In the genomic region with DNA sequence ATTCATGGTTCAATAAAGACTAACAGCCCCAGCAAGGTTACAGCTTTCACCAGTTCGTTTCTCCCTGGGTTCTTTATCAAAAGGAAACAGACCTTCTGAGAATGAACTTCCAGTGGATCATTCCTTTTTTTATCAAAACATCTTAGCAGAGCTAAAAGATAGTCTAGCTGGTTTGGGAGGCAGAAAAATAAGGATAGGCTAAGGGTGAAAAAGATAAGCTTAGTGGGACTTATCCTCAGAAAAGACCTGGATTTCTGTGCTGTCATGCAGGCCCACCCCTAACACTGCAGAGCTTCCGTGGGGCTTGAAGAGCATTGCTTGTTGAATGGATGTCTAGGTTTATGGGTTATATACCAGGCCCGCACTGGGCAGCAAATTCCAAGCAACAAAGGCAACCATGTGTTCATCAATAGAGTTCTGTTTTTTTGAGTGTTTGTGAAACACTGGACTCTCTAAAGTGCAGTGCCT, we compare ENCODE assay signal across 34 cellular contexts. TPM values are rescaled to one million over a fixed set of nuclear protein-coding genes. Genes with fewer than 3 reads are reported as not detected.
DNase-seq lines count a peak whose midpoint lies in the region; ATAC-seq, FAIRE-seq and TF ChIP-seq lines count a peak whose summit lies in the region.
"Had no signal": no experiment of that assay in that cellular context is flagged by ENCODE, and none has a peak within 500 bp of the region (broad histone marks: within the 10 kb centered on the region; RNA-seq: fewer than 3 reads in every experiment).

No MANE protein-coding gene starts in this region.

- ATAC-seq in GM21619 (IDR thresholded peaks at IDR 0.05; ENCODE audit: unreplicated experiment): peak; percentile 4
- peak; percentile 15 for ATAC-seq in HG03342 (IDR thresholded peaks at IDR 0.05; ENCODE audit: unreplicated experiment)
- ATAC-seq in K562: peak; percentile 75
- ATAC-seq in GM21526 (IDR thresholded peaks at IDR 0.05; ENCODE audit: low FRiP score, unreplicated experiment): no peak
- no peak for ATAC-seq in GM18858 (IDR thresholded peaks at IDR 0.05; ENCODE audit: unreplicated experiment)
- ATAC-seq: activated CD4-positive, CD25-positive, alpha-beta regulatory T cell treated with anti-CD3 and anti-CD28 coated beads, Interleukin-2, amount 50 U/mL, for 24 hours; HCT116; lower lobe of right lung; natural killer cell treated with Interleukin-12 subunit alpha and Interleukin-12 subunit beta and Interleukin-15 and Interleukin-18, amount 100 ng/mL, for 72 hours; Panc1; upper lobe of right lung had no signal

- peak overlapping the region; percentile 51 for H3K4me2 ChIP-seq in K562 (ENCODE audit: insufficient read depth, low read length)

- H3K4me3 ChIP-seq in K562 (no peak overlapping the region), Peyer's patch (no peak overlapping the region)
- H3K4me3 ChIP-seq: colonic mucosa, lower lobe of right lung, upper lobe of right lung had no signal

- POLR2A ChIA-PET in K562 (lab: Yijun Ruan, JAX): interaction anchor here (0.6 to 1.3 kb wide), 9 partner anchors 9 to 1098 kb away, joined by 3 to 4 read pairs (median 3); no protein-coding TSS in a partner anchor

- peak overlapping the region in 1 of 2 experiments; percentile 44; a peak in 2 of 4 replicates for H3K9ac ChIP-seq in K562 (ENCODE audit: insufficient read depth in 1 of 2, low read depth in 2 of 2, low read length in 2 of 2)

- no peaks in the 10 kb centered on the region for H3K9me1 ChIP-seq in K562 (ENCODE audit: control insufficient read depth, insufficient read depth, low read length)

- DNase-seq in K562 (ENCODE audit: extremely low read depth in 1 of 4, low spot score in 3 of 4) (peak; percentile 67 to 80 (median 72)), Peyer's patch (no peak), kidney tubule cell (ENCODE audit: low spot score) (no peak)
- DNase-seq: activated CD4-positive, alpha-beta memory T cell treated with anti-CD3 and anti-CD28 coated beads, Interleukin-2, amount 10 ng/mL, durations not matched to agents 7 days and 5 days; activated CD8-positive, alpha-beta memory T cell treated with anti-CD3 and anti-CD28 coated beads, Interleukin-2, amount 50 U/mL, for 48 hours; activated naive CD4-positive, alpha-beta T cell treated with anti-CD3 and anti-CD28 coated beads, Interleukin-2, amount 10 ng/mL, durations not matched to agents 7 days and 5 days; anterior cingulate cortex; CD4-positive, CD25-positive, alpha-beta regulatory T cell; colonic mucosa; effector CD8-positive, alpha-beta T cell; erythroblast; head of caudate nucleus; kidney glomerular epithelial cell; lower lobe of right lung; NCI-H1092 treated with DMSO at 0.1 percent for 48 hours; NCI-H187; NCI-H2171 treated with DMSO at 0.1 percent for 48 hours; NCI-H524; SIG-M5; small intestine; stimulated activated CD4-positive, alpha-beta T cell treated with anti-CD3 and anti-CD28 coated beads, Interleukin-1b, Interleukin-23, amount 100 ng/mL, for 48 hours; stimulated activated CD8-positive, alpha-beta memory T cell treated with anti-CD3 and anti-CD28 coated beads, Interleukin-4, amount 100 ng/mL, for 48 hours; SW 1271; T1000; upper lobe of right lung had no signal

- no peak for TF ChIP-seq CTCF in K562 (IDR thresholded peaks at IDR 0.05 in 2 of 3, conservative IDR thresholded peaks at IDR 0.05 in 1 of 3; ENCODE audit: insufficient read depth in 2 of 3, low read depth in 1 of 3, low read length in 3 of 3)
- TF ChIP-seq CTCF in Peyer's patch (IDR thresholded peaks at IDR 0.05): no peak

- H3K4me1 ChIP-seq in K562 (replicated peaks in 1 of 2; ENCODE audit: control insufficient read depth in 2 of 2, insufficient read depth in 2 of 2, low read length in 2 of 2) (peaks cover 6 to 53% of the 10 kb centered on the region in 2 experiments; a peak in 4 of 5 replicates), Peyer's patch (no peaks in the 10 kb centered on the region)
- H3K4me1 ChIP-seq: colonic mucosa, lower lobe of right lung, upper lobe of right lung had no signal

- peak overlapping the region; percentile 68 for H3K27ac ChIP-seq in K562 (ENCODE audit: extremely low read depth, low read depth, low read length)
- no peak overlapping the region for H3K27ac ChIP-seq in Peyer's patch
- H3K27ac ChIP-seq: colonic mucosa, lower lobe of right lung, upper lobe of right lung had no signal

- BruUV-seq in K562 (replicated peaks; lab: Mats Ljungman, UMichigan): no TSS peak

- peak overlapping the region; percentile 73 for H2AFZ ChIP-seq in K562 (ENCODE audit: low read depth, low read length)

- peak in 1 of 2 experiments; percentile 10; a peak in 1 of 4 replicates for TF ChIP-seq RAD21 in K562 (CRISPR knock-in tag; conservative IDR thresholded peaks at IDR 0.05 in 1 of 2, IDR thresholded peaks at IDR 0.05 in 1 of 2)

- no peaks in the 10 kb centered on the region for H4K20me1 ChIP-seq in K562 (replicated peaks; ENCODE audit: control insufficient read depth, insufficient read depth, low read length)

- WGBS in K562 (ENCODE audit: insufficient coverage, low coverage, missing lambda C conversion rate): 5% methylated on average over 3 of the region's 3 CpGs

- intact Hi-C loops in K562 (cut with micrococcal nuclease): loop anchor here (2.0 kb wide), 1 partner anchor 25 kb away; no protein-coding TSS in a partner anchor

- FAIRE-seq in K562 (lab: Jason Lieb, UNC): peak; percentile 60
- FAIRE-seq: bronchial epithelial cell, small intestine had no signal

- no peak for TF ChIP-seq POLR2A in K562 (conservative IDR thresholded peaks at IDR 0.05)
- TF ChIP-seq POLR2A in Peyer's patch (IDR thresholded peaks at IDR 0.05): no peak

- TF ChIP-seq EP300 in K562 (IDR thresholded peaks at IDR 0.05; ENCODE audit: low read length): peak; percentile 95

- H3K36me3 ChIP-seq in K562 (ENCODE audit: control insufficient read depth, insufficient read depth, low read length) (no peaks in the 10 kb centered on the region), Peyer's patch (no peaks in the 10 kb centered on the region)
- H3K36me3 ChIP-seq: colonic mucosa, lower lobe of right lung, upper lobe of right lung had no signal

- H3K9me3 ChIP-seq in K562 (replicated peaks; ENCODE audit: control insufficient read depth, insufficient read depth, low read depth, low read length): no peaks in the 10 kb centered on the region
- H3K9me3 ChIP-seq in Peyer's patch: no peaks in the 10 kb centered on the region
- H3K9me3 ChIP-seq: colonic mucosa, lower lobe of right lung, upper lobe of right lung had no signal

- no peaks in the 10 kb centered on the region for H3K27me3 ChIP-seq in K562 (ENCODE audit: control insufficient read depth in 2 of 2, insufficient read depth in 2 of 2, low read length in 2 of 2)
- H3K27me3 ChIP-seq in Peyer's patch: no peaks in the 10 kb centered on the region
- H3K27me3 ChIP-seq: colonic mucosa, upper lobe of right lung had no signal

- CTCF ChIA-PET in K562 (lab: Yijun Ruan, JAX; ENCODE audit: low intra/inter-chr PET ratio): interaction anchor here (0.6 kb wide), 1 partner anchor 71 kb away, joined by 3 read pairs; no protein-coding TSS in a partner anchor

- no peaks in the 10 kb centered on the region for H3K79me2 ChIP-seq in K562 (ENCODE audit: control insufficient read depth, insufficient read depth, low read length)

- in situ Hi-C loops in K562 (cut with MboI): no loop called here

TF ChIP-seq in K562, 482 proteins besides CTCF, POLR2A, EP300 and RAD21 (continues in another document):
- no peak for TF ChIP-seq ARHGAP35 (IDR thresholded peaks at IDR 0.05; ENCODE audit: partially characterized antibody)
- TF ChIP-seq, protein P1, sequence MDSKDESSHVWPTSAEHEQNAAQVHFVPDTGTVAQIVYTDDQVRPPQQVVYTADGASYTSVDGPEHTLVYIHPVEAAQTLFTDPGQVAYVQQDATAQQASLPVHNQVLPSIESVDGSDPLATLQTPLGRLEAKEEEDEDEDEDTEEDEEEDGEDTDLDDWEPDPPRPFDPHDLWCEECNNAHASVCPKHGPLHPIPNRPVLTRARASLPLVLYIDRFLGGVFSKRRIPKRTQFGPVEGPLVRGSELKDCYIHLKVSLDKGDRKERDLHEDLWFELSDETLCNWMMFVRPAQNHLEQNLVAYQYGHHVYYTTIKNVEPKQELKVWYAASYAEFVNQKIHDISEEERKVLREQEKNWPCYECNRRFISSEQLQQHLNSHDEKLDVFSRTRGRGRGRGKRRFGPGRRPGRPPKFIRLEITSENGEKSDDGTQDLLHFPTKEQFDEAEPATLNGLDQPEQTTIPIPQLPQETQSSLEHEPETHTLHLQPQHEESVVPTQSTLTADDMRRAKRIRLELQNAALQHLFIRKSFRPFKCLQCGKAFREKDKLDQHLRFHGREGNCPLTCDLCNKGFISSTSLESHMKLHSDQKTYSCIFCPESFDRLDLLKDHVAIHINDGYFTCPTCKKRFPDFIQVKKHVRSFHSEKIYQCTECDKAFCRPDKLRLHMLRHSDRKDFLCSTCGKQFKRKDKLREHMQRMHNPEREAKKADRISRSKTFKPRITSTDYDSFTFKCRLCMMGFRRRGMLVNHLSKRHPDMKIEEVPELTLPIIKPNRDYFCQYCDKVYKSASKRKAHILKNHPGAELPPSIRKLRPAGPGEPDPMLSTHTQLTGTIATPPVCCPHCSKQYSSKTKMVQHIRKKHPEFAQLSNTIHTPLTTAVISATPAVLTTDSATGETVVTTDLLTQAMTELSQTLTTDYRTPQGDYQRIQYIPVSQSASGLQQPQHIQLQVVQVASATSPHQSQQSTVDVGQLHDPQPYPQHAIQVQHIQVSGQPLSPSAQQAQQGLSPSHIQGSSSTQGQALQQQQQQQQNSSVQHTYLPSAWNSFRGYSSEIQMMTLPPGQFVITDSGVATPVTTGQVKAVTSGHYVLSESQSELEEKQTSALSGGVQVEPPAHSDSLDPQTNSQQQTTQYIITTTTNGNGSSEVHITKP (IDR thresholded peaks at IDR 0.05; ENCODE audit: partially characterized antibody): peak; percentile 81

RNA-seq across cellular contexts. Expression of gene TNFAIP3, which starts 52.8 kb away (rescaled TPM):
- 14.3 and 18.6 TPM in 2 replicates for total RNA-seq in K562 (2011; cell fraction: chromatin; rRNA removed; ENCODE audit: low replicate concordance)
- total RNA-seq in K562 (2011; cell fraction: nucleolus; rRNA removed): 8.0 and 9.1 TPM in 2 replicates
- total RNA-seq in K562 (2011; cell fraction: nucleoplasm; rRNA removed): 10.2 and 11.3 TPM in 2 replicates
- 5.9 and 6.2 TPM in 2 replicates for total RNA-seq in K562 (2014; rRNA removed)
- total RNA-seq in K562 (2014; rRNA removed; fragmentation: Illumina TruSeq; extraction: Trizol): 6.5 and 6.9 TPM in 2 replicates
- 4.6 TPM in 2 replicates for total RNA-seq in K562 (2015; rRNA removed; fragmentation: Illumina TruSeq; extraction: Trizol)
- 12.5 and 17.0 TPM in 2 replicates for total RNA-seq in K562 (2021)
- 6.4 and 11.8 TPM in 2 replicates for polyA plus RNA-seq in K562 (2011; rRNA removed)
- polyA plus RNA-seq in K562 (2011; cell fraction: cytosol; rRNA removed): 2.5 and 5.0 TPM in 2 replicates
- 21.1 and 33.6 TPM in 2 replicates for polyA plus RNA-seq in K562 (2011; cell fraction: nucleus; rRNA removed)
- 5.7 and 26.6 TPM in 2 replicates for polyA plus RNA-seq in K562 (2012)
- polyA plus RNA-seq in K562 (2014; fragmentation: Illumina TruSeq; extraction: Trizol): 9.8 and 11.5 TPM in 2 replicates
- 1 to 10 TPM in 1 of 2 experiments, under 1 TPM in 1; 0.79 to 1.3 TPM for polyA plus RNA-seq in K562 (2014; fragmentation: Nextera tagmentation; extraction: Ambion mirVana)
- polyA plus RNA-seq in K562 (2014; rRNA removed): 9.2 and 9.5 TPM in 2 replicates
- 5.4 and 11.3 TPM in 2 replicates for polyA minus RNA-seq in K562 (2011; rRNA and poly(A)+ RNA removed)
- polyA minus RNA-seq in K562 (2011; cell fraction: cytosol; rRNA and poly(A)+ RNA removed): 2.9 and 4.6 TPM in 2 replicates
- polyA minus RNA-seq in K562 (2011; cell fraction: nucleus; rRNA and poly(A)+ RNA removed): 6.7 and 20.5 TPM in 2 replicates
- total RNA-seq in Peyer's patch: 10 to 100 TPM; 19.3 to 66.8 (median 30.6) TPM

Comparison
In these comparisons a context has a peak if more than half of its experiments do, and no peak if none do; other contexts are left out.
1. ATAC-seq: peak in GM21619 (single experiment), HG03342 (single experiment) and K562 (single experiment); none in GM21526 (single experiment) and GM18858 (single experiment).
2. DNase-seq: peak in K562 (4 of 4); none in Peyer's patch (0 of 3) and kidney tubule cell (single experiment).